ENCODE assay signal across 26 cellular contexts in the genomic region with DNA sequence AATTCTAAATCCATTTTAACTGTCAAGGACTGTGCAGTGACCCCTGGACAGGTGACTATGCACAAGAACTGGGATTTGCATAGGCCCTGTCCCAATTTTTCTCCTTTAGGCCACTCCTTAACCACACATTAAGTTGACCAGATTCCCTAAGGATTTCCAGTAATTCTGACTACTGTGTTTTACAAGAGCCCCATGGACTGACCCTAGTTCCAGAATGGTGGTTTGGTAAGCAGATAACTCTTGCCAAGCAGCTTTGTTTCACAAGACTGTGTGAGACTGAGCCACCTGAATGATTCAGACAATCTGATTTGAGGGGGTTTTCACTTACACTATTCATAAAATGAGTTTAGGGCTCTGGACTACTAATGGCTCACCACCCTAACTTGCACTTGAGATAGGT.
"Had no signal": no experiment of that assay in that cellular context is flagged by ENCODE, and none has a peak within 500 bp of the region (broad histone marks: within the 10 kb centered on the region; RNA-seq: fewer than 3 reads in every experiment).

No MANE protein-coding gene starts in this region.

- H3K36me3 Mint-ChIP-seq: memory B cell; naive thymus-derived CD4-positive, alpha-beta T cell; natural killer cell treated with Interleukin-12 subunit alpha and Interleukin-12 subunit beta and Interleukin-15 and Interleukin-18, amount 100 ng/mL, for 72 hours; stimulated activated naive B cell treated with anti-CD40 and anti-IgM and Interleukin-4, amounts not matched to agents 10 μg/mL and 1 μg/mL and 100 μg/mL, for 72 hours had no signal

- H3K4me3 ChIP-seq: hepatocyte, left ventricle myocardium inferior, lung, mucosa of descending colon, pancreas, prostate gland, right lobe of liver, smooth muscle cell, stomach, testis, thyroid gland, transverse colon, upper lobe of left lung, vagina had no signal

- H3K27me3 ChIP-seq: hepatocyte, pancreas, right lobe of liver, stomach, testis, thyroid gland, transverse colon, upper lobe of left lung, vagina had no signal

- H3K9me3 ChIP-seq: pancreas, prostate gland, right lobe of liver, testis, thyroid gland, transverse colon, vagina had no signal

- H3K4me1 ChIP-seq: left ventricle myocardium inferior, pancreas, prostate gland, right lobe of liver, stomach, testis, thyroid gland, transverse colon, upper lobe of left lung, vagina had no signal

- H3K27ac Mint-ChIP-seq: memory B cell; naive thymus-derived CD4-positive, alpha-beta T cell; natural killer cell treated with Interleukin-12 subunit alpha and Interleukin-12 subunit beta and Interleukin-15 and Interleukin-18, amount 100 ng/mL, for 72 hours; stimulated activated naive B cell treated with anti-CD40 and anti-IgM and Interleukin-4, amounts not matched to agents 10 μg/mL and 1 μg/mL and 100 μg/mL, for 72 hours had no signal

- H3K4me1 Mint-ChIP-seq: memory B cell; naive thymus-derived CD4-positive, alpha-beta T cell; stimulated activated naive B cell treated with anti-CD40 and anti-IgM and Interleukin-4, amounts not matched to agents 10 μg/mL and 1 μg/mL and 100 μg/mL, for 72 hours had no signal

- H3K4me3 Mint-ChIP-seq: memory B cell; naive thymus-derived CD4-positive, alpha-beta T cell; natural killer cell treated with Interleukin-12 subunit alpha and Interleukin-12 subunit beta and Interleukin-15 and Interleukin-18, amount 100 ng/mL, for 72 hours; stimulated activated naive B cell treated with anti-CD40 and anti-IgM and Interleukin-4, amounts not matched to agents 10 μg/mL and 1 μg/mL and 100 μg/mL, for 72 hours had no signal

- H3K27ac ChIP-seq: hepatocyte, left ventricle myocardium inferior, pancreas, prostate gland, right lobe of liver, stomach, testis, thyroid gland, transverse colon, upper lobe of left lung, vagina had no signal

- ATAC-seq: mucosa of descending colon; naive thymus-derived CD4-positive, alpha-beta T cell; natural killer cell treated with Interleukin-12 subunit alpha and Interleukin-12 subunit beta and Interleukin-15 and Interleukin-18, amount 100 ng/mL, for 72 hours; pancreas; stimulated activated naive B cell treated with anti-CD40 and anti-IgM and Interleukin-4, amounts not matched to agents 10 μg/mL and 1 μg/mL and 100 μg/mL, for 72 hours; stimulated activated naive CD8-positive, alpha-beta T cell treated with anti-CD3 and anti-CD28 coated beads, Interleukin-15, Interleukin-2, amounts not matched to agents 100 U/mL and 50 U/mL, for 24 hours had no signal

- DNase-seq: islet precursor cell; left ventricle myocardium inferior; midbrain; mucosa of descending colon; naive thymus-derived CD4-positive, alpha-beta T cell; pancreas; posterior cingulate gyrus; right lobe of liver; stimulated activated CD4-positive, alpha-beta T cell treated with anti-CD3 and anti-CD28 coated beads, Interleukin-1b, Interleukin-23, amount 100 ng/mL, for 48 hours; stimulated activated CD4-positive, alpha-beta T cell treated with anti-CD3 and anti-CD28 coated beads, Interleukin-2, amount 100 ng/mL, for 48 hours; stimulated activated CD4-positive, alpha-beta T cell treated with anti-CD3 and anti-CD28 coated beads, Interleukin-4, amount 100 ng/mL, for 4 hours; stimulated activated CD8-positive, alpha-beta memory T cell treated with anti-CD3 and anti-CD28 coated beads, Interleukin-4, amount 100 ng/mL, for 48 hours; stimulated activated naive B cell treated with anti-CD40 and anti-IgM and Interleukin-4, amounts not matched to agents 10 μg/mL and 1 μg/mL and 100 μg/mL, for 72 hours; stimulated activated naive CD8-positive, alpha-beta T cell treated with anti-CD3 and anti-CD28 coated beads, Interleukin-15, Interleukin-2, amounts not matched to agents 100 U/mL and 50 U/mL, for 24 hours; stomach; testis; thyroid gland; transverse colon; upper lobe of left lung had no signal
